In the genomic region with DNA sequence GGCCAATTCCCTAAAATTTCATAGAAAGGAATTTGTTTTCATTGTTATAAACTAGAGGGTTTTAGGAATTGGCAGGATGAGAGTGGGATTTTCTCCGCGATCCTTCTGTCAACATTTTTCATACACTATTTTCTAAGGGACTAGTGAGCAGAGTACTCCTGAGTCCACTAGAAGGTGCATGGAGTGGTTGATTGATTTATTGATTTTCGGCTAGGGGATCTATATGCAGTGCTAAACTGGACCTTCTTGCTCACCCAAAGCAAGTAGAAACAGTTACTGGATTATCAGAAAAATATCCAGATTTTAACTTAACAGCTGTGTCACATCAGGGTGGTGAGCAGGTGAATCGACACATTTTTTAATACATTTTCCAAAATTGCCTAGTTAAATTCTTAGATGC, we compare ENCODE assay signal across 1 cellular context.
TF ChIP-seq lines count a peak whose summit lies in the region.

No MANE protein-coding gene starts in this region.

TF ChIP-seq in WTC11, 78 proteins besides CTCF, POLR2A, EP300 and RAD21 (continued from another document):
- TF ChIP-seq, protein P1, sequence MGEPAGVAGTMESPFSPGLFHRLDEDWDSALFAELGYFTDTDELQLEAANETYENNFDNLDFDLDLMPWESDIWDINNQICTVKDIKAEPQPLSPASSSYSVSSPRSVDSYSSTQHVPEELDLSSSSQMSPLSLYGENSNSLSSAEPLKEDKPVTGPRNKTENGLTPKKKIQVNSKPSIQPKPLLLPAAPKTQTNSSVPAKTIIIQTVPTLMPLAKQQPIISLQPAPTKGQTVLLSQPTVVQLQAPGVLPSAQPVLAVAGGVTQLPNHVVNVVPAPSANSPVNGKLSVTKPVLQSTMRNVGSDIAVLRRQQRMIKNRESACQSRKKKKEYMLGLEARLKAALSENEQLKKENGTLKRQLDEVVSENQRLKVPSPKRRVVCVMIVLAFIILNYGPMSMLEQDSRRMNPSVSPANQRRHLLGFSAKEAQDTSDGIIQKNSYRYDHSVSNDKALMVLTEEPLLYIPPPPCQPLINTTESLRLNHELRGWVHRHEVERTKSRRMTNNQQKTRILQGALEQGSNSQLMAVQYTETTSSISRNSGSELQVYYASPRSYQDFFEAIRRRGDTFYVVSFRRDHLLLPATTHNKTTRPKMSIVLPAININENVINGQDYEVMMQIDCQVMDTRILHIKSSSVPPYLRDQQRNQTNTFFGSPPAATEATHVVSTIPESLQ (CRISPR knock-in tag; IDR thresholded peaks at IDR 0.05) = no peak
- TF ChIP-seq TCF7 (CRISPR knock-in tag; IDR thresholded peaks at IDR 0.05; ENCODE audit: low read depth) (no peak), ZNF671 (CRISPR knock-in tag; IDR thresholded peaks at IDR 0.05) (no peak), ZNF121 (CRISPR knock-in tag; IDR thresholded peaks at IDR 0.05) (no peak), FOXK1 (CRISPR knock-in tag; IDR thresholded peaks at IDR 0.05) (no peak), CREM (CRISPR knock-in tag; IDR thresholded peaks at IDR 0.05) (no peak), SP1 (CRISPR knock-in tag; conservative IDR thresholded peaks at IDR 0.05) (no peak), NR3C1 (CRISPR knock-in tag; conservative IDR thresholded peaks at IDR 0.05; ENCODE audit: low read depth) (no peak), SOX15 (CRISPR knock-in tag; IDR thresholded peaks at IDR 0.05) (no peak), EMX1 (CRISPR knock-in tag; IDR thresholded peaks at IDR 0.05) (no peak), NFATC4 (CRISPR knock-in tag; IDR thresholded peaks at IDR 0.05) (no peak)
- TF ChIP-seq, protein P2, sequence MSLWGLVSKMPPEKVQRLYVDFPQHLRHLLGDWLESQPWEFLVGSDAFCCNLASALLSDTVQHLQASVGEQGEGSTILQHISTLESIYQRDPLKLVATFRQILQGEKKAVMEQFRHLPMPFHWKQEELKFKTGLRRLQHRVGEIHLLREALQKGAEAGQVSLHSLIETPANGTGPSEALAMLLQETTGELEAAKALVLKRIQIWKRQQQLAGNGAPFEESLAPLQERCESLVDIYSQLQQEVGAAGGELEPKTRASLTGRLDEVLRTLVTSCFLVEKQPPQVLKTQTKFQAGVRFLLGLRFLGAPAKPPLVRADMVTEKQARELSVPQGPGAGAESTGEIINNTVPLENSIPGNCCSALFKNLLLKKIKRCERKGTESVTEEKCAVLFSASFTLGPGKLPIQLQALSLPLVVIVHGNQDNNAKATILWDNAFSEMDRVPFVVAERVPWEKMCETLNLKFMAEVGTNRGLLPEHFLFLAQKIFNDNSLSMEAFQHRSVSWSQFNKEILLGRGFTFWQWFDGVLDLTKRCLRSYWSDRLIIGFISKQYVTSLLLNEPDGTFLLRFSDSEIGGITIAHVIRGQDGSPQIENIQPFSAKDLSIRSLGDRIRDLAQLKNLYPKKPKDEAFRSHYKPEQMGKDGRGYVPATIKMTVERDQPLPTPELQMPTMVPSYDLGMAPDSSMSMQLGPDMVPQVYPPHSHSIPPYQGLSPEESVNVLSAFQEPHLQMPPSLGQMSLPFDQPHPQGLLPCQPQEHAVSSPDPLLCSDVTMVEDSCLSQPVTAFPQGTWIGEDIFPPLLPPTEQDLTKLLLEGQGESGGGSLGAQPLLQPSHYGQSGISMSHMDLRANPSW (CRISPR knock-in tag; conservative IDR thresholded peaks at IDR 0.05; ENCODE audit: low read depth) = no peak
- TF ChIP-seq, protein P3, sequence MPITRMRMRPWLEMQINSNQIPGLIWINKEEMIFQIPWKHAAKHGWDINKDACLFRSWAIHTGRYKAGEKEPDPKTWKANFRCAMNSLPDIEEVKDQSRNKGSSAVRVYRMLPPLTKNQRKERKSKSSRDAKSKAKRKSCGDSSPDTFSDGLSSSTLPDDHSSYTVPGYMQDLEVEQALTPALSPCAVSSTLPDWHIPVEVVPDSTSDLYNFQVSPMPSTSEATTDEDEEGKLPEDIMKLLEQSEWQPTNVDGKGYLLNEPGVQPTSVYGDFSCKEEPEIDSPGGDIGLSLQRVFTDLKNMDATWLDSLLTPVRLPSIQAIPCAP (CRISPR knock-in tag; IDR thresholded peaks at IDR 0.05) = no peak
